Comparison of ENCODE assay signal across 15 cellular contexts in genomic region chr3:35709691-35710090, GRCh38.
DNase-seq lines count a peak whose midpoint lies in the region; ATAC-seq and TF ChIP-seq lines count a peak whose summit lies in the region.
"Had no signal": no experiment of that assay in that cellular context is flagged by ENCODE, and none has a peak within 500 bp of the region (broad histone marks: within the 10 kb centered on the region; RNA-seq: fewer than 3 reads in every experiment).

No MANE protein-coding gene starts in this region.

- TF ChIP-seq EP300 in SK-N-SH (IDR thresholded peaks at IDR 0.05; ENCODE audit: borderline replicate concordance in 1 of 2, low read depth in 1 of 2, low read length in 1 of 2) (no peak), upper lobe of left lung (IDR thresholded peaks at IDR 0.05) (no peak)

- H3K4me1 ChIP-seq in GM23338 (ENCODE audit: insufficient read depth), result no peaks in the 10 kb centered on the region
- peaks cover 24% of the 10 kb centered on the region for H3K4me1 ChIP-seq in neural progenitor cell
- no peaks in the 10 kb centered on the region for H3K4me1 ChIP-seq in SK-N-SH (ENCODE audit: control insufficient read depth in 1 of 2, insufficient read depth in 2 of 2, low read depth in 1 of 2, low read length in 1 of 2)
- no peaks in the 10 kb centered on the region for H3K4me1 ChIP-seq in upper lobe of left lung
- H3K4me1 ChIP-seq: Caco-2 had no signal

- H3F3A ChIP-seq in GM23338 (replicated peaks; ENCODE audit: low read depth), result no peaks in the 10 kb centered on the region
- no peaks in the 10 kb centered on the region for H3F3A ChIP-seq in neural progenitor cell (ENCODE audit: low read depth)
- peaks cover 5% of the 10 kb centered on the region for H3F3A ChIP-seq in SK-N-SH (replicated peaks; ENCODE audit: insufficient read depth)

- H4K20me1 ChIP-seq in GM23338 (replicated peaks; ENCODE audit: insufficient read depth), result no peaks in the 10 kb centered on the region
- no peaks in the 10 kb centered on the region for H4K20me1 ChIP-seq in neural progenitor cell (ENCODE audit: low read depth)
- H4K20me1 ChIP-seq in SK-N-SH (ENCODE audit: insufficient read depth), result no peaks in the 10 kb centered on the region

- H3K9me3 ChIP-seq in neural progenitor cell (ENCODE audit: low read depth), result no peaks in the 10 kb centered on the region
- H3K9me3 ChIP-seq in SK-N-SH, result no peaks in the 10 kb centered on the region
- no peaks in the 10 kb centered on the region for H3K9me3 ChIP-seq in upper lobe of left lung
- H3K9me3 ChIP-seq: Caco-2, HAP-1 had no signal

- H3K9ac ChIP-seq in neural progenitor cell (no peak overlapping the region), SK-N-SH (no peak overlapping the region)

- H3K27ac ChIP-seq in GM23338 (ENCODE audit: low read depth), result no peak overlapping the region
- no peak overlapping the region for H3K27ac ChIP-seq in neural progenitor cell
- H3K27ac ChIP-seq in SK-N-SH (ENCODE audit: low read depth in 2 of 2, low read length in 1 of 2), result no peak overlapping the region
- H3K27ac ChIP-seq in upper lobe of left lung, result no peak overlapping the region
- H3K27ac ChIP-seq: C4-2B had no signal

- TF ChIP-seq RAD21 in SK-N-SH (IDR thresholded peaks at IDR 0.05; ENCODE audit: low read length), result no peak

- CTCF ChIA-PET in WTC11 (lab: Charles Lee), result no interaction called here
- CTCF ChIA-PET in SK-N-SH (lab: Yijun Ruan, JAX), result interaction anchor here (1.4 kb wide), 1 partner anchor 11 kb away, joined by 6 read pairs; no protein-coding TSS in a partner anchor

- ATAC-seq in GM23338 (0 out of 3 replicates have a peak, but pooled peaks have one; percentile 25), WTC11 (peak; percentile 46; the same call in 1 of the 2 replicates), upper lobe of left lung (ENCODE audit: low FRiP score in 2 of 2) (no peak)
- ATAC-seq: HepG2 had no signal

- H2AFZ ChIP-seq in GM23338 (peak overlapping the region; percentile 29; the same call in 1 of the 2 replicates), neural progenitor cell (replicated peaks) (peak overlapping the region; percentile 7), SK-N-SH (ENCODE audit: low read depth) (no peak overlapping the region)

- H3K4me2 ChIP-seq in GM23338, result no peak overlapping the region
- H3K4me2 ChIP-seq in neural progenitor cell, result no peak overlapping the region
- no peak overlapping the region for H3K4me2 ChIP-seq in SK-N-SH

- H3K4me1 Mint-ChIP-seq in GM23338, result no peaks in the 10 kb centered on the region
- 0 out of 2 replicates have a peak, but pooled peaks cover 3% of the 10 kb centered on the region for H3K4me1 Mint-ChIP-seq in WTC11
- peaks cover 10% of the 10 kb centered on the region for H3K4me1 Mint-ChIP-seq in neural progenitor cell
- H3K4me1 Mint-ChIP-seq: IgD-negative memory B cell had no signal

- H3K79me2 ChIP-seq in GM23338 (replicated peaks; ENCODE audit: insufficient read depth) (no peaks in the 10 kb centered on the region), neural progenitor cell (ENCODE audit: low read depth) (no peaks in the 10 kb centered on the region), SK-N-SH (ENCODE audit: insufficient read depth) (no peaks in the 10 kb centered on the region)

- H3K4me3 Mint-ChIP-seq in GM23338 (no peak overlapping the region), WTC11 (no peak overlapping the region), neural progenitor cell (no peak overlapping the region)
- H3K4me3 Mint-ChIP-seq: CD4-positive, alpha-beta T cell; IgD-negative memory B cell had no signal

- H3K27ac Mint-ChIP-seq in GM23338 (no peak overlapping the region), WTC11 (no peak overlapping the region), neural progenitor cell (no peak overlapping the region)
- H3K27ac Mint-ChIP-seq: CD4-positive, alpha-beta T cell; IgD-negative memory B cell had no signal

- no peak for TF ChIP-seq CTCF in GM23338 (conservative IDR thresholded peaks at IDR 0.05; ENCODE audit: low read depth in 2 of 2)
- no peak for TF ChIP-seq CTCF in WTC11 (IDR thresholded peaks at IDR 0.05)
- no peak for TF ChIP-seq CTCF in neural progenitor cell (IDR thresholded peaks at IDR 0.05)
- TF ChIP-seq CTCF in SK-N-SH (IDR thresholded peaks at IDR 0.05), result no peak
- TF ChIP-seq CTCF in upper lobe of left lung (IDR thresholded peaks at IDR 0.05), result no peak

- 79% methylated on average over 3 of the region's 3 CpGs for WGBS in SK-N-SH (ENCODE audit: low lambda C conversion rate)
- WGBS in upper lobe of left lung, 2 donors, result 78 to 87% methylated on average over 3 of the region's 3 CpGs

- no peaks in the 10 kb centered on the region for H3K27me3 Mint-ChIP-seq in GM23338 (ENCODE audit: insufficient read depth, low read depth, poor library complexity)
- H3K27me3 Mint-ChIP-seq in WTC11 (ENCODE audit: low read depth), result no peaks in the 10 kb centered on the region
- H3K27me3 Mint-ChIP-seq in neural progenitor cell (ENCODE audit: insufficient read depth, low read depth), result peaks cover 2% of the 10 kb centered on the region
- H3K27me3 Mint-ChIP-seq: IgD-negative memory B cell had no signal

- POLR2A ChIA-PET in WTC11 (lab: Charles Lee) (no interaction called here), SK-N-SH (lab: Yijun Ruan, JAX) (no interaction called here)

- H3K4me3 ChIP-seq in GM23338 (no peak overlapping the region), neural progenitor cell (no peak overlapping the region), SK-N-SH (ENCODE audit: low read depth in 2 of 2, low read length in 1 of 2) (no peak overlapping the region), upper lobe of left lung (no peak overlapping the region)
- H3K4me3 ChIP-seq: HAP-1 had no signal

- H3K27me3 ChIP-seq in GM23338 (ENCODE audit: insufficient read depth) (no peaks in the 10 kb centered on the region), neural progenitor cell (no peaks in the 10 kb centered on the region), SK-N-SH (ENCODE audit: insufficient read depth) (no peaks in the 10 kb centered on the region), upper lobe of left lung (no peaks in the 10 kb centered on the region)

- H3K9me3 Mint-ChIP-seq in GM23338 (no peaks in the 10 kb centered on the region), WTC11 (no peaks in the 10 kb centered on the region), neural progenitor cell (no peaks in the 10 kb centered on the region)
- H3K9me3 Mint-ChIP-seq: CD4-positive, alpha-beta T cell had no signal

- no peak for TF ChIP-seq POLR2A in upper lobe of left lung (IDR thresholded peaks at IDR 0.05)

- H3K36me3 Mint-ChIP-seq in GM23338 (ENCODE audit: low read depth) (no peaks in the 10 kb centered on the region), WTC11 (no peaks in the 10 kb centered on the region), neural progenitor cell (no peaks in the 10 kb centered on the region)
- H3K36me3 Mint-ChIP-seq: IgD-negative memory B cell had no signal

- H3K36me3 ChIP-seq in GM23338 (ENCODE audit: insufficient read depth) (no peaks in the 10 kb centered on the region), neural progenitor cell (no peaks in the 10 kb centered on the region), SK-N-SH (replicated peaks in 1 of 2; ENCODE audit: control insufficient read depth in 1 of 2, insufficient read depth in 2 of 2, low read length in 1 of 2) (no peaks in the 10 kb centered on the region), upper lobe of left lung (no peaks in the 10 kb centered on the region)
- H3K36me3 ChIP-seq: HAP-1 had no signal

- DNase-seq in GM23338 (ENCODE audit: low spot score) (peak; percentile 11), WTC11 (ENCODE audit: low spot score) (no peak), neural progenitor cell (ENCODE audit: low spot score) (peak; percentile 53), NOMO-1 treated with dmso at 0.1 percent for 144 hours (lab: John Stamatoyannopoulos, UW; ENCODE audit: unreplicated experiment) (no peak), SK-N-SH (no peak), upper lobe of left lung (no peak)
- DNase-seq in stimulated activated CD4-positive, alpha-beta T cell treated with anti-CD3 and anti-CD28 coated beads, Interleukin-2, amount 100 ng/mL, for 24 hours, result no peak
- DNase-seq: AML-193; Caco-2; CD4-positive, alpha-beta T cell; GF-D8 had no signal

- H3K9me2 ChIP-seq in GM23338 (ENCODE audit: insufficient read depth), result no peaks in the 10 kb centered on the region
- no peaks in the 10 kb centered on the region for H3K9me2 ChIP-seq in SK-N-SH

TF ChIP-seq in GM23338, 12 proteins besides CTCF, POLR2A, EP300 and RAD21 (continues in another document):
- TF ChIP-seq NANOG (IDR thresholded peaks at IDR 0.05; ENCODE audit: borderline replicate concordance) (no peak), POLR2AphosphoS5 (IDR thresholded peaks at IDR 0.05; ENCODE audit: low read depth) (no peak), ZNF331 (CRISPR knock-in tag; IDR thresholded peaks at IDR 0.05; ENCODE audit: low read depth) (no peak)

TF ChIP-seq in WTC11, 78 proteins besides CTCF, POLR2A, EP300 and RAD21 (continues in another document):
- no peak for TF ChIP-seq ZNF138 (CRISPR knock-in tag; conservative IDR thresholded peaks at IDR 0.05)
- no peak for TF ChIP-seq CREB1 (CRISPR knock-in tag; IDR thresholded peaks at IDR 0.05)
- TF ChIP-seq OVOL2 (CRISPR knock-in tag; IDR thresholded peaks at IDR 0.05; ENCODE audit: borderline replicate concordance), result no peak

TF ChIP-seq in SK-N-SH, 30 proteins besides CTCF, POLR2A, EP300 and RAD21 (continues in another document):
- TF ChIP-seq RXRA (IDR thresholded peaks at IDR 0.05; ENCODE audit: borderline replicate concordance, low read depth), result no peak
- no peak for TF ChIP-seq MXI1 (IDR thresholded peaks at IDR 0.05; ENCODE audit: low read depth, low read length)
- no peak for TF ChIP-seq USF2 (IDR thresholded peaks at IDR 0.05; ENCODE audit: borderline replicate concordance, low read depth, low read length)
- TF ChIP-seq EZH2phosphoT487 (IDR thresholded peaks at IDR 0.05; ENCODE audit: borderline replicate concordance, low read depth), result no peak
- no peak for TF ChIP-seq NFIC (IDR thresholded peaks at IDR 0.05; ENCODE audit: borderline replicate concordance)
- no peak for TF ChIP-seq FOSL2 (IDR thresholded peaks at IDR 0.05; ENCODE audit: borderline replicate concordance, low read depth)
- TF ChIP-seq PBX3 (IDR thresholded peaks at IDR 0.05), result no peak

Comparison
In these comparisons a context has a peak if more than half of its experiments do, and no peak if none do; other contexts are left out.
1. ATAC-seq: peak in GM23338 (single experiment) and WTC11 (single experiment); none in upper lobe of left lung (0 of 2).
2. DNase-seq: peak in GM23338 (single experiment) and neural progenitor cell (single experiment); none in WTC11 (single experiment), NOMO-1 treated with dmso at 0.1 percent for 144 hours (single experiment), SK-N-SH (single experiment), upper lobe of left lung (0 of 2) and stimulated activated CD4-positive, alpha-beta T cell treated with anti-CD3 and anti-CD28 coated beads, Interleukin-2, amount 100 ng/mL, for 24 hours (0 of 2).